9 cellular contexts compared by ENCODE assay signal in the genomic region with DNA sequence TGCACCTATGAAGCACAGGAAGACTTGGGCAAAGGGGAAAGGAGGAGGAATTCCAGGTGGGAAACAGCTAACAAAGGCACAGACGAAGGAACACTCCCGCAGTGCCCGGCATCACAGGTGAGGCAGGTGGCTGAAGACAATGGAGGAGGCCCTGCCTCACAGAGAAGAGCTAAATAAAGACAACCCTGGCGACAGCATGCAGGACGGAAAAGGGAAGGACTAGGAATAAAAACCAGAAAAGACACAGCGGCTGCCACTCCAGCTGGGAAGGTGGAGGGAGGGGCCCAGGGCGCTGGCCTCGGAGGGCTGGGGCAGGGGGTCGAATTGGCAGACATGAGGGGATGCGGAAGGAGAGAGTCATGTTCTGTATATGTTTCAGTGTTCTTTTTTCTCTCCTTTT. TPM values are rescaled to one million over a fixed set of nuclear protein-coding genes. Genes with fewer than 3 reads are reported as not detected.
"Had no signal": no experiment of that assay in that cellular context is flagged by ENCODE, and none has a peak within 500 bp of the region (broad histone marks: within the 10 kb centered on the region; RNA-seq: fewer than 3 reads in every experiment).

No MANE protein-coding gene starts in this region.

- H3K27ac ChIP-seq: foreskin keratinocyte, suprapubic skin had no signal

- H3K9me3 ChIP-seq: suprapubic skin had no signal

- H3K4me1 Mint-ChIP-seq: activated T-helper 17 cell treated with anti-CD3 and anti-CD28 coated beads, Interleukin-2, amount 50 U/mL, for 72 hours; immature natural killer cell had no signal

- H3K27me3 Mint-ChIP-seq: activated T-helper 17 cell treated with anti-CD3 and anti-CD28 coated beads, Interleukin-2, amount 50 U/mL, for 72 hours had no signal

- H3K4me3 Mint-ChIP-seq: activated T-helper 17 cell treated with anti-CD3 and anti-CD28 coated beads, Interleukin-2, amount 50 U/mL, for 72 hours; immature natural killer cell; naive thymus-derived CD8-positive, alpha-beta T cell; T-helper 2 cell treated with Interferon-gamma antibody and Interleukin-4, amounts not matched to agents 5 μg/mL and 100 μg/mL, for 36 hours had no signal

- H3K36me3 Mint-ChIP-seq: immature natural killer cell; naive thymus-derived CD8-positive, alpha-beta T cell; type B pancreatic cell had no signal

- DNase-seq: cortex of kidney had no signal

- H3K9me3 Mint-ChIP-seq: activated T-helper 17 cell treated with anti-CD3 and anti-CD28 coated beads, Interleukin-2, amount 50 U/mL, for 72 hours; immature natural killer cell; naive thymus-derived CD8-positive, alpha-beta T cell; T-helper 2 cell treated with Interferon-gamma antibody and Interleukin-4, amounts not matched to agents 5 μg/mL and 100 μg/mL, for 36 hours; type B pancreatic cell had no signal

- H3K4me1 ChIP-seq: foreskin keratinocyte, suprapubic skin had no signal

- H3K36me3 ChIP-seq: suprapubic skin had no signal

- H3K27ac Mint-ChIP-seq: activated T-helper 17 cell treated with anti-CD3 and anti-CD28 coated beads, Interleukin-2, amount 50 U/mL, for 72 hours; immature natural killer cell; naive thymus-derived CD8-positive, alpha-beta T cell; T-helper 2 cell treated with Interferon-gamma antibody and Interleukin-4, amounts not matched to agents 5 μg/mL and 100 μg/mL, for 36 hours had no signal

- H3K27me3 ChIP-seq: suprapubic skin had no signal

- H3K4me3 ChIP-seq: lung, suprapubic skin had no signal

RNA-seq across cellular contexts. Expression of a gene that starts 43.0 kb away (rescaled TPM):
- total RNA-seq: activated T-helper 17 cell treated with anti-CD3 and anti-CD28 coated beads, Interleukin-2, amount 50 U/mL, for 72 hours; foreskin keratinocyte; naive thymus-derived CD8-positive, alpha-beta T cell had no signal
- polyA plus RNA-seq: immature natural killer cell; naive thymus-derived CD8-positive, alpha-beta T cell had no signal
